Comparison of ENCODE assay signal across 1 cellular context in genomic region chr19:46913198-46913851, GRCh38.
TF ChIP-seq lines count a peak whose summit lies in the region.

No MANE protein-coding gene starts in this region.

TF ChIP-seq in HEK293, 187 proteins besides CTCF, POLR2A, EP300 and RAD21 (continued from another document):
- no peak for TF ChIP-seq ZNF416 (tag by site-specific recombination; IDR thresholded peaks at IDR 0.05)
